ENCODE assay signal across 8 cellular contexts in genomic region chr16:68091604-68092261, GRCh38. TPM values are rescaled to one million over a fixed set of nuclear protein-coding genes. Genes with fewer than 3 reads are reported as not detected.
DNase-seq lines count a peak whose midpoint lies in the region; ATAC-seq, FAIRE-seq and TF ChIP-seq lines count a peak whose summit lies in the region.
"Had no signal": no experiment of that assay in that cellular context is flagged by ENCODE, and none has a peak within 500 bp of the region (broad histone marks: within the 10 kb centered on the region; RNA-seq: fewer than 3 reads in every experiment).

No MANE protein-coding gene starts in this region.

- no peaks in the 10 kb centered on the region for H3K36me3 ChIP-seq in bronchial epithelial cell (ENCODE audit: control insufficient read depth, insufficient read depth, low read length)

- no peak overlapping the region for H3K4me3 Mint-ChIP-seq in progenitor cell of endocrine pancreas (ENCODE audit: low read depth)

- no peak for TF ChIP-seq CTCF in bronchial epithelial cell (IDR thresholded peaks at IDR 0.05; ENCODE audit: insufficient read depth, low read length, severe bottlenecking)
- TF ChIP-seq CTCF in progenitor cell of endocrine pancreas (IDR thresholded peaks at IDR 0.05; ENCODE audit: unreplicated experiment) = no peak

- peaks cover 40% of the 10 kb centered on the region for H3K4me1 Mint-ChIP-seq in progenitor cell of endocrine pancreas (ENCODE audit: low read depth)

- no peak for ATAC-seq in GM18502 (IDR thresholded peaks at IDR 0.05; ENCODE audit: poor library complexity, unreplicated experiment)

- H3K9me3 Mint-ChIP-seq in progenitor cell of endocrine pancreas (ENCODE audit: low read depth) = no peaks in the 10 kb centered on the region
- H3K9me3 Mint-ChIP-seq: IgD-negative memory B cell had no signal

- peak; percentile 53 for DNase-seq in H4 (ENCODE audit: low spot score)
- peak; percentile 80 for DNase-seq in NCI-H2081 treated with DMSO at 0.1 percent for 48 hours (lab: John Stamatoyannopoulos, UW)
- peak; percentile 99 for DNase-seq in bronchial epithelial cell (ENCODE audit: low read depth)
- DNase-seq in progenitor cell of endocrine pancreas (ENCODE audit: low spot score, unreplicated experiment) = no peak
- no peak for DNase-seq in effector CD8-positive, alpha-beta T cell (lab: John Stamatoyannopoulos, UW)
- DNase-seq in stimulated activated naive CD4-positive, alpha-beta T cell treated with Interleukin-2 at 50 U/mL for 16 hours (lab: John Stamatoyannopoulos, UW) = no peak

- H3K36me3 Mint-ChIP-seq in progenitor cell of endocrine pancreas (ENCODE audit: insufficient read depth) = peaks cover 1% of the 10 kb centered on the region
- H3K36me3 Mint-ChIP-seq: IgD-negative memory B cell had no signal

- no peaks in the 10 kb centered on the region for H3K27me3 Mint-ChIP-seq in progenitor cell of endocrine pancreas
- H3K27me3 Mint-ChIP-seq: IgD-negative memory B cell had no signal

- H3K27me3 ChIP-seq in bronchial epithelial cell (ENCODE audit: control insufficient read depth, insufficient read depth, low read length) = no peaks in the 10 kb centered on the region

- FAIRE-seq in bronchial epithelial cell (lab: Jason Lieb, UNC) = peak; percentile 83

- H3K27ac Mint-ChIP-seq in progenitor cell of endocrine pancreas = peak overlapping the region; percentile 7

- no peak overlapping the region for H3K4me3 ChIP-seq in bronchial epithelial cell (ENCODE audit: low read depth, low read length)

RNA-seq across cellular contexts. Expression of gene NFATC3, which starts 6.6 kb away (rescaled TPM):
- 22.3 and 24.9 TPM in 2 replicates for total RNA-seq in H4 (2014; rRNA removed; shearing (Covaris generic))
- 5.6 and 5.8 TPM in 2 replicates for total RNA-seq in bronchial epithelial cell
- 48.7 and 51.8 TPM in 2 replicates for total RNA-seq in progenitor cell of endocrine pancreas

Comparison
In these comparisons a context has a peak if more than half of its experiments do, and no peak if none do; other contexts are left out.
1. DNase-seq: peak in H4 (single experiment), NCI-H2081 treated with DMSO at 0.1 percent for 48 hours (single experiment) and bronchial epithelial cell (single experiment); none in progenitor cell of endocrine pancreas (single experiment), effector CD8-positive, alpha-beta T cell (single experiment) and stimulated activated naive CD4-positive, alpha-beta T cell treated with Interleukin-2 at 50 U/mL for 16 hours (single experiment).